1 cellular context compared by ENCODE assay signal in the genomic region with DNA sequence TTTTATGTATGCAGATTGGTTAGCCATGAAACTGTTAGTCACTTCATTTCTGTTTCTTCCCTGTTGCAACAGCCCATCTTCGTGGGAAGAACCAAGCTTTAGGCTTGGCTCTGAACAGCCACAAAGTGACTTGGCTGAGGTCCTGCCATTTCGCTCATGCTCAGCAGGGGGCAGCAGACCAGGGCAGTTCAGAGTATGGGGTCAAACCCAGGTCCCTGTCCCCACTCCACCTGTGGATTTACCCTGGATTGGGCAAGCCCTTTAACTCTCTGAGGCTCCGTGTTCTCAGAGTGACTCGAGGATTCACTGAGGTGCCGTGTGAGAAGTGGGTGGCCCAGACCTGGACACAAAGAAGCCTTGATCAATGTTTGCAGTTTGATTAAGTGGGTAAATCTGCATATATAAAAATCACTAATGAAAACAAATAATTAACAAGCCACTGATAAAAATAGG.
TF ChIP-seq lines count a peak whose summit lies in the region.

No MANE protein-coding gene starts in this region.

TF ChIP-seq in K562, 482 proteins besides CTCF, POLR2A, EP300 and RAD21 (continued from another document and continues in another):
- TF ChIP-seq, protein P1, sequence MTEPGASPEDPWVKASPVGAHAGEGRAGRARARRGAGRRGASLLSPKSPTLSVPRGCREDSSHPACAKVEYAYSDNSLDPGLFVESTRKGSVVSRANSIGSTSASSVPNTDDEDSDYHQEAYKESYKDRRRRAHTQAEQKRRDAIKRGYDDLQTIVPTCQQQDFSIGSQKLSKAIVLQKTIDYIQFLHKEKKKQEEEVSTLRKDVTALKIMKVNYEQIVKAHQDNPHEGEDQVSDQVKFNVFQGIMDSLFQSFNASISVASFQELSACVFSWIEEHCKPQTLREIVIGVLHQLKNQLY (CRISPR knock-in tag; conservative IDR thresholded peaks at IDR 0.05): no peak
- TF ChIP-seq PHTF2 (CRISPR knock-in tag; IDR thresholded peaks at IDR 0.05): no peak
- TF ChIP-seq OTX1 (CRISPR knock-in tag; IDR thresholded peaks at IDR 0.05): no peak
- no peak for TF ChIP-seq MCM3 (IDR thresholded peaks at IDR 0.05)
- TF ChIP-seq SMC3 (conservative IDR thresholded peaks at IDR 0.05; ENCODE audit: insufficient read depth, low read depth, low read length): peak; percentile 86
- no peak for TF ChIP-seq LEF1 (IDR thresholded peaks at IDR 0.05)
- no peak for TF ChIP-seq PML (IDR thresholded peaks at IDR 0.05; ENCODE audit: low read length)
- TF ChIP-seq, protein P2, sequence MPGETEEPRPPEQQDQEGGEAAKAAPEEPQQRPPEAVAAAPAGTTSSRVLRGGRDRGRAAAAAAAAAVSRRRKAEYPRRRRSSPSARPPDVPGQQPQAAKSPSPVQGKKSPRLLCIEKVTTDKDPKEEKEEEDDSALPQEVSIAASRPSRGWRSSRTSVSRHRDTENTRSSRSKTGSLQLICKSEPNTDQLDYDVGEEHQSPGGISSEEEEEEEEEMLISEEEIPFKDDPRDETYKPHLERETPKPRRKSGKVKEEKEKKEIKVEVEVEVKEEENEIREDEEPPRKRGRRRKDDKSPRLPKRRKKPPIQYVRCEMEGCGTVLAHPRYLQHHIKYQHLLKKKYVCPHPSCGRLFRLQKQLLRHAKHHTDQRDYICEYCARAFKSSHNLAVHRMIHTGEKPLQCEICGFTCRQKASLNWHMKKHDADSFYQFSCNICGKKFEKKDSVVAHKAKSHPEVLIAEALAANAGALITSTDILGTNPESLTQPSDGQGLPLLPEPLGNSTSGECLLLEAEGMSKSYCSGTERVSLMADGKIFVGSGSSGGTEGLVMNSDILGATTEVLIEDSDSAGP (CRISPR knock-in tag; IDR thresholded peaks at IDR 0.05): no peak
- TF ChIP-seq ZNF79 (CRISPR knock-in tag; IDR thresholded peaks at IDR 0.05; ENCODE audit: low read depth): no peak
- TF ChIP-seq IRF2 (CRISPR knock-in tag; IDR thresholded peaks at IDR 0.05): no peak
- TF ChIP-seq ZZZ3 (IDR thresholded peaks at IDR 0.05): no peak
- 0 out of 2 replicates have a peak, but pooled peaks have one; percentile 25 for TF ChIP-seq GATA2 (CRISPR knock-in tag; IDR thresholded peaks at IDR 0.05)
- TF ChIP-seq PCBP1 (IDR thresholded peaks at IDR 0.05; ENCODE audit: low read depth, low read length, poor library complexity, severe bottlenecking): no peak
- TF ChIP-seq TCF3 (CRISPR knock-in tag; IDR thresholded peaks at IDR 0.05): 0 out of 2 replicates have a peak, but pooled peaks have one; percentile 18
- TF ChIP-seq, protein P3, sequence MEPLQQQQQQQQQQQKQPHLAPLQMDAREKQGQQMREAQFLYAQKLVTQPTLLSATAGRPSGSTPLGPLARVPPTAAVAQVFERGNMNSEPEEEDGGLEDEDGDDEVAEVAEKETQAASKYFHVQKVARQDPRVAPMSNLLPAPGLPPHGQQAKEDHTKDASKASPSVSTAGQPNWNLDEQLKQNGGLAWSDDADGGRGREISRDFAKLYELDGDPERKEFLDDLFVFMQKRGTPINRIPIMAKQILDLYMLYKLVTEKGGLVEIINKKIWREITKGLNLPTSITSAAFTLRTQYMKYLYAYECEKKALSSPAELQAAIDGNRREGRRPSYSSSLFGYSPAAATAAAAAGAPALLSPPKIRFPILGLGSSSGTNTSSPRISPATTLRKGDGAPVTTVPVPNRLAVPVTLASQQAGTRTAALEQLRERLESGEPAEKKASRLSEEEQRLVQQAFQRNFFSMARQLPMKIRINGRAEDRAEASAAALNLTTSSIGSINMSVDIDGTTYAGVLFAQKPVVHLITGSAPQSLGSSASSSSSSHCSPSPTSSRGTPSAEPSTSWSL (CRISPR knock-in tag; IDR thresholded peaks at IDR 0.05; ENCODE audit: borderline replicate concordance): no peak
- TF ChIP-seq CBX3 (IDR thresholded peaks at IDR 0.05; ENCODE audit: borderline replicate concordance in 1 of 2, low read length in 2 of 2): no peak
- no peak for TF ChIP-seq SIN3B (IDR thresholded peaks at IDR 0.05; ENCODE audit: low read depth)
- TF ChIP-seq, protein P4, sequence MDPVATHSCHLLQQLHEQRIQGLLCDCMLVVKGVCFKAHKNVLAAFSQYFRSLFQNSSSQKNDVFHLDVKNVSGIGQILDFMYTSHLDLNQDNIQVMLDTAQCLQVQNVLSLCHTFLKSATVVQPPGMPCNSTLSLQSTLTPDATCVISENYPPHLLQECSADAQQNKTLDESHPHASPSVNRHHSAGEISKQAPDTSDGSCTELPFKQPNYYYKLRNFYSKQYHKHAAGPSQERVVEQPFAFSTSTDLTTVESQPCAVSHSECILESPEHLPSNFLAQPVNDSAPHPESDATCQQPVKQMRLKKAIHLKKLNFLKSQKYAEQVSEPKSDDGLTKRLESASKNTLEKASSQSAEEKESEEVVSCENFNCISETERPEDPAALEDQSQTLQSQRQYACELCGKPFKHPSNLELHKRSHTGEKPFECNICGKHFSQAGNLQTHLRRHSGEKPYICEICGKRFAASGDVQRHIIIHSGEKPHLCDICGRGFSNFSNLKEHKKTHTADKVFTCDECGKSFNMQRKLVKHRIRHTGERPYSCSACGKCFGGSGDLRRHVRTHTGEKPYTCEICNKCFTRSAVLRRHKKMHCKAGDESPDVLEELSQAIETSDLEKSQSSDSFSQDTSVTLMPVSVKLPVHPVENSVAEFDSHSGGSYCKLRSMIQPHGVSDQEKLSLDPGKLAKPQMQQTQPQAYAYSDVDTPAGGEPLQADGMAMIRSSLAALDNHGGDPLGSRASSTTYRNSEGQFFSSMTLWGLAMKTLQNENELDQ (CRISPR knock-in tag; IDR thresholded peaks at IDR 0.05; ENCODE audit: borderline replicate concordance): no peak
- TF ChIP-seq TAL1 (IDR thresholded peaks at IDR 0.05): no peak
- TF ChIP-seq CHD1 (IDR thresholded peaks at IDR 0.05; ENCODE audit: low read length): no peak
- no peak for TF ChIP-seq SMAD1 (IDR thresholded peaks at IDR 0.05; ENCODE audit: low read depth, low read length, partially characterized antibody)
- TF ChIP-seq U2AF1 (optimal IDR thresholded peaks at IDR 0.05; ENCODE audit: low read depth, low read length): no peak
- TF ChIP-seq PTRF (tag; IDR thresholded peaks at IDR 0.05): no peak
- no peak for TF ChIP-seq PHB (CRISPR knock-in tag; IDR thresholded peaks at IDR 0.05)
- 0 out of 2 replicates have a peak, but pooled peaks have one; percentile 29 for TF ChIP-seq XRCC5 (IDR thresholded peaks at IDR 0.05; ENCODE audit: low read depth, low read length)
- no peak for TF ChIP-seq TCFL5 (CRISPR knock-in tag; conservative IDR thresholded peaks at IDR 0.05)
- no peak for TF ChIP-seq ZNF174 (CRISPR knock-in tag; IDR thresholded peaks at IDR 0.05)
- TF ChIP-seq, protein P5, sequence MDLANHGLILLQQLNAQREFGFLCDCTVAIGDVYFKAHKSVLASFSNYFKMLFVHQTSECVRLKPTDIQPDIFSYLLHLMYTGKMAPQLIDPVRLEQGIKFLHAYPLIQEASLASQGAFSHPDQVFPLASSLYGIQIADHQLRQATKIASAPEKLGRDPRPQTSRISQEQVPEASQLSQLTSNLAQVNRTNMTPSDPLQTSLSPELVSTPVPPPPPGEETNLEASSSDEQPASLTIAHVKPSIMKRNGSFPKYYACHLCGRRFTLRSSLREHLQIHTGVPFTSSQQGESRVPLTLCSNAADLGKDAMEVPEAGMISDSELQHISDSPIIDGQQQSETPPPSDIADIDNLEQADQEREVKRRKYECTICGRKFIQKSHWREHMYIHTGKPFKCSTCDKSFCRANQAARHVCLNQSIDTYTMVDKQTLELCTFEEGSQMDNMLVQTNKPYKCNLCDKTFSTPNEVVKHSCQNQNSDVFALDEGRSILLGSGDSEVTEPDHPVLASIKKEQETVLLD (IDR thresholded peaks at IDR 0.05): no peak
- TF ChIP-seq RBM25 (IDR thresholded peaks at IDR 0.05; ENCODE audit: low read depth, low read length, severe bottlenecking): no peak
- no peak for TF ChIP-seq ZFP30 (CRISPR knock-in tag; IDR thresholded peaks at IDR 0.05; ENCODE audit: borderline replicate concordance)
- no peak for TF ChIP-seq ZNF263 (CRISPR knock-in tag; IDR thresholded peaks at IDR 0.05; ENCODE audit: borderline replicate concordance)
- TF ChIP-seq JUNB (CRISPR knock-in tag; conservative IDR thresholded peaks at IDR 0.05): no peak
- no peak for TF ChIP-seq CBFB (CRISPR knock-in tag; IDR thresholded peaks at IDR 0.05)
- no peak for TF ChIP-seq POLR3A (IDR thresholded peaks at IDR 0.05; ENCODE audit: borderline replicate concordance, extremely low read depth, insufficient read depth, insufficient read length)
- TF ChIP-seq ZNF282 (CRISPR knock-in tag; IDR thresholded peaks at IDR 0.05): no peak
- TF ChIP-seq, protein P6, sequence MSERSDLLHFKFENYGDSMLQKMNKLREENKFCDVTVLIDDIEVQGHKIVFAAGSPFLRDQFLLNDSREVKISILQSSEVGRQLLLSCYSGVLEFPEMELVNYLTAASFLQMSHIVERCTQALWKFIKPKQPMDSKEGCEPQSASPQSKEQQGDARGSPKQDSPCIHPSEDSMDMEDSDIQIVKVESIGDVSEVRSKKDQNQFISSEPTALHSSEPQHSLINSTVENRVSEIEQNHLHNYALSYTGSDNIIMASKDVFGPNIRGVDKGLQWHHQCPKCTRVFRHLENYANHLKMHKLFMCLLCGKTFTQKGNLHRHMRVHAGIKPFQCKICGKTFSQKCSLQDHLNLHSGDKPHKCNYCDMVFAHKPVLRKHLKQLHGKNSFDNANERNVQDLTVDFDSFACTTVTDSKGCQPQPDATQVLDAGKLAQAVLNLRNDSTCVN (CRISPR knock-in tag; IDR thresholded peaks at IDR 0.05): no peak
- TF ChIP-seq, protein P7, sequence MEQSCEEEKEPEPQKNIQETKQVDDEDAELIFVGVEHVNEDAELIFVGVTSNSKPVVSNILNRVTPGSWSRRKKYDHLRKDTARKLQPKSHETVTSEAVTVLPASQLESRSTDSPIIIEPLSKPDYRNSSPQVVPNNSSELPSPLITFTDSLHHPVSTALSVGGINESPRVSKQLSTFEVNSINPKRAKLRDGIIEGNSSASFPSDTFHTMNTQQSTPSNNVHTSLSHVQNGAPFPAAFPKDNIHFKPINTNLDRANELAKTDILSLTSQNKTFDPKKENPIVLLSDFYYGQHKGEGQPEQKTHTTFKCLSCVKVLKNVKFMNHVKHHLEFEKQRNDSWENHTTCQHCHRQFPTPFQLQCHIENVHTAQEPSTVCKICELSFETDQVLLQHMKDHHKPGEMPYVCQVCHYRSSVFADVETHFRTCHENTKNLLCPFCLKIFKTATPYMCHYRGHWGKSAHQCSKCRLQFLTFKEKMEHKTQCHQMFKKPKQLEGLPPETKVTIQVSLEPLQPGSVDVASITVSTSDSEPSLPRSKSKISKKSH (CRISPR knock-in tag; IDR thresholded peaks at IDR 0.05): no peak
- no peak for TF ChIP-seq RBFOX2 (IDR thresholded peaks at IDR 0.05; ENCODE audit: low read depth, low read length)
- 0 out of 4 replicates have a peak, but pooled peaks of 1 of the 2 experiments have one; percentile 29 for TF ChIP-seq ARNT (IDR thresholded peaks at IDR 0.05)
- TF ChIP-seq CCNT2 (IDR thresholded peaks at IDR 0.05; ENCODE audit: borderline replicate concordance, extremely low read depth, insufficient read length, low read depth, low read length): no peak
- TF ChIP-seq ZEB2 (IDR thresholded peaks at IDR 0.05): no peak
- TF ChIP-seq, protein P8, sequence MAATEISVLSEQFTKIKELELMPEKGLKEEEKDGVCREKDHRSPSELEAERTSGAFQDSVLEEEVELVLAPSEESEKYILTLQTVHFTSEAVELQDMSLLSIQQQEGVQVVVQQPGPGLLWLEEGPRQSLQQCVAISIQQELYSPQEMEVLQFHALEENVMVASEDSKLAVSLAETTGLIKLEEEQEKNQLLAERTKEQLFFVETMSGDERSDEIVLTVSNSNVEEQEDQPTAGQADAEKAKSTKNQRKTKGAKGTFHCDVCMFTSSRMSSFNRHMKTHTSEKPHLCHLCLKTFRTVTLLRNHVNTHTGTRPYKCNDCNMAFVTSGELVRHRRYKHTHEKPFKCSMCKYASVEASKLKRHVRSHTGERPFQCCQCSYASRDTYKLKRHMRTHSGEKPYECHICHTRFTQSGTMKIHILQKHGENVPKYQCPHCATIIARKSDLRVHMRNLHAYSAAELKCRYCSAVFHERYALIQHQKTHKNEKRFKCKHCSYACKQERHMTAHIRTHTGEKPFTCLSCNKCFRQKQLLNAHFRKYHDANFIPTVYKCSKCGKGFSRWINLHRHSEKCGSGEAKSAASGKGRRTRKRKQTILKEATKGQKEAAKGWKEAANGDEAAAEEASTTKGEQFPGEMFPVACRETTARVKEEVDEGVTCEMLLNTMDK (IDR thresholded peaks at IDR 0.05; ENCODE audit: borderline replicate concordance, insufficient read depth, low read depth, low read length, poor library complexity, severe bottlenecking): peak; percentile 33
- TF ChIP-seq ZNF75A (CRISPR knock-in tag; IDR thresholded peaks at IDR 0.05): no peak
- no peak for TF ChIP-seq NFYB (IDR thresholded peaks at IDR 0.05; ENCODE audit: extremely low read depth, insufficient read length)
- no peak for TF ChIP-seq HNRNPLL (IDR thresholded peaks at IDR 0.05; ENCODE audit: low read depth, low read length, poor library complexity, severe bottlenecking)
- TF ChIP-seq CBX8 (IDR thresholded peaks at IDR 0.05; ENCODE audit: borderline replicate concordance, extremely low read depth, low read depth, low read length, poor library complexity, severe bottlenecking): no peak
- TF ChIP-seq, protein P9, sequence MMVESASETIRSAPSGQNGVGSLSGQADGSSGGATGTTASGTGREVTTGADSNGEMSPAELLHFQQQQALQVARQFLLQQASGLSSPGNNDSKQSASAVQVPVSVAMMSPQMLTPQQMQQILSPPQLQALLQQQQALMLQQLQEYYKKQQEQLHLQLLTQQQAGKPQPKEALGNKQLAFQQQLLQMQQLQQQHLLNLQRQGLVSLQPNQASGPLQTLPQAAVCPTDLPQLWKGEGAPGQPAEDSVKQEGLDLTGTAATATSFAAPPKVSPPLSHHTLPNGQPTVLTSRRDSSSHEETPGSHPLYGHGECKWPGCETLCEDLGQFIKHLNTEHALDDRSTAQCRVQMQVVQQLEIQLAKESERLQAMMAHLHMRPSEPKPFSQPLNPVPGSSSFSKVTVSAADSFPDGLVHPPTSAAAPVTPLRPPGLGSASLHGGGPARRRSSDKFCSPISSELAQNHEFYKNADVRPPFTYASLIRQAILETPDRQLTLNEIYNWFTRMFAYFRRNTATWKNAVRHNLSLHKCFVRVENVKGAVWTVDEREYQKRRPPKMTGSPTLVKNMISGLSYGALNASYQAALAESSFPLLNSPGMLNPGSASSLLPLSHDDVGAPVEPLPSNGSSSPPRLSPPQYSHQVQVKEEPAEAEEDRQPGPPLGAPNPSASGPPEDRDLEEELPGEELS (CRISPR knock-in tag; IDR thresholded peaks at IDR 0.05; ENCODE audit: borderline replicate concordance): no peak
- TF ChIP-seq PPARD (CRISPR knock-in tag; IDR thresholded peaks at IDR 0.05): no peak
- TF ChIP-seq MBD2 (IDR thresholded peaks at IDR 0.05; ENCODE audit: borderline replicate concordance, low read depth): no peak
- TF ChIP-seq RAD51 (IDR thresholded peaks at IDR 0.05; ENCODE audit: borderline replicate concordance, low read depth): no peak
